In the genomic region with DNA sequence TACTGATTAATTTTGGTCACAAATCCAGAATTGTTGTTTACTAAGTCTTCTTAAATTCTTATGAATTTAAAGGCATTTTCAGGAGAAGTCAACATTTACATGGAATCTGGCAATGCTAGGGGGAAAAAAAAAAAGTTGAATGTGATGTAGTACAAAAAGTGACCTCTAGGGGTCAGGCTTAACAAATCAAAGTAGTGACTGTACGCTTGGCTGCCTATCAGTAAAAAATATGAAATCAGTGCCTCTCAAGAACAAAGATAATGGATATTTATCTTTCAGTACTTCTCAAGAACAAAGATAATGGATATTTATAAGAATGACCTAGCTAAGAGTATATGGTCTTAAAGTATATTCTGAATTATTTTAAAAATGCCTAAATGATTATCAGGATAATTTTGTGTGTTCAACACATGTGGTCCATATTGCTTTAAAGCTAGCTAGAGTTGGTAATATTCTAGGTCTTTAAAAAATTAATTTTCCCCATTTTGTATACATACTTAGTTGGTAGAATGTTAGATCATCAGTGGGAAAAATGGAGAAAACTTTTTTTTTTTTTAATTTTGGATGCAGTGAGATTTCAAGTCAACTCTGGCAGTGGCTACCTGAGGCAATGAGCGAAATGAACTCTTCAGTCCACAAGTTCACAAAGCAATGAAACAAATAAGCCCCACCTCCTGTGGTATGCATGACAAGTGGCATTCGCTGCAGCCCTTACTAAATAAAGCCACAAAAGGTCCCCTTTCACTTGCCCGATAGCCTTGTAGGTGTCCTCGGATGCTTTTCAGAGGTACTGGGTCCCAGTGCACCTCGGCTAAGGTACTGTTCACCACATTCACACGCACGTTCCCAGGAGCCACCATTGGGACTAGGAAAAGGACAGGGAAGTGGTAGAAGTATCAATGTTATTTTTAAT, we compare ENCODE assay signal across 8 cellular contexts. TPM values are rescaled to one million over a fixed set of nuclear protein-coding genes. Genes with fewer than 3 reads are reported as not detected.
A peak's percentile ranks its signal among the peaks of the same experiment; 100 is the strongest.
DNase-seq lines count a peak whose midpoint lies in the region; ATAC-seq and TF ChIP-seq lines count a peak whose summit lies in the region.

No MANE protein-coding gene starts in this region.

- no peaks in the 10 kb centered on the region for H3K9me3 ChIP-seq in PC-3 (ENCODE audit: low read length)

- H2AFZ ChIP-seq in KMS-11 (ENCODE audit: low read depth) (no peak overlapping the region), PC-3 (ENCODE audit: low read length) (no peak overlapping the region)

- CTCF ChIA-PET in PC-3 (lab: Charles Lee): no interaction called here

- no TSS peak for BruUV-seq in PC-3 (replicated peaks; lab: Mats Ljungman, UMichigan)

- no peak overlapping the region for H3K4me3 ChIP-seq in KMS-11 (IDR thresholded peaks at IDR 0.05; ENCODE audit: insufficient read depth, low read depth, low read length)
- H3K4me3 ChIP-seq in PC-3 (ENCODE audit: low read length): no peak overlapping the region

- peaks cover 5% of the 10 kb centered on the region; the same call in 1 of the 2 replicates for H3K36me3 ChIP-seq in KMS-11 (ENCODE audit: insufficient read depth)
- no peaks in the 10 kb centered on the region for H3K36me3 ChIP-seq in PC-3 (ENCODE audit: low read depth, low read length)

- no peak overlapping the region for H3K27ac ChIP-seq in KMS-11
- H3K27ac ChIP-seq in PC-3 (ENCODE audit: low read length): no peak overlapping the region

- H3K27me3 Mint-ChIP-seq in natural killer cell (ENCODE audit: low read depth in 2 of 2) (peaks cover 8 to 27% of the 10 kb centered on the region in 2 donors), endothelial cell (ENCODE audit: unreplicated experiment) (peaks cover 3% of the 10 kb centered on the region)
- peaks cover 10 to 19% of the 10 kb centered on the region in 2 donors for H3K27me3 Mint-ChIP-seq in natural killer cell treated with Interleukin-12 subunit alpha and Interleukin-12 subunit beta and Interleukin-15 and Interleukin-18, amount 100 ng/mL, for 72 hours

- H3K9me2 ChIP-seq in PC-3 (replicated peaks; ENCODE audit: low read length): no peaks in the 10 kb centered on the region

- H4K20me1 ChIP-seq in KMS-11 (ENCODE audit: insufficient read depth) (no peaks in the 10 kb centered on the region), PC-3 (ENCODE audit: low read length) (no peaks in the 10 kb centered on the region)

- intact Hi-C loops in natural killer cell (cut with micrococcal nuclease) (loop anchor here (1.0 kb wide), 1 partner anchor 316 kb away; no protein-coding TSS in a partner anchor), PC-3 (cut with micrococcal nuclease) (loop anchor here (1.0 kb wide), 2 partner anchors 279 to 316 kb away; no protein-coding TSS in a partner anchor)

- H3K4me2 ChIP-seq in KMS-11: peak overlapping the region; percentile 4; the same call in 1 of the 2 replicates
- H3K4me2 ChIP-seq in PC-3 (ENCODE audit: low read length): no peak overlapping the region

- no peak overlapping the region for H3K4me3 Mint-ChIP-seq in natural killer cell
- no peak overlapping the region for H3K4me3 Mint-ChIP-seq in natural killer cell treated with Interleukin-12 subunit alpha and Interleukin-12 subunit beta and Interleukin-15 and Interleukin-18, amount 100 ng/mL, for 72 hours
- no peak overlapping the region for H3K4me3 Mint-ChIP-seq in endothelial cell (ENCODE audit: unreplicated experiment)

- H3K27ac Mint-ChIP-seq in natural killer cell: no peak overlapping the region
- H3K27ac Mint-ChIP-seq in natural killer cell treated with Interleukin-12 subunit alpha and Interleukin-12 subunit beta and Interleukin-15 and Interleukin-18, amount 100 ng/mL, for 72 hours: no peak overlapping the region
- no peak overlapping the region for H3K27ac Mint-ChIP-seq in endothelial cell (ENCODE audit: unreplicated experiment)

- peaks cover 57% of the 10 kb centered on the region for H3K4me1 ChIP-seq in KMS-11 (ENCODE audit: low read depth, poor library complexity, severe bottlenecking)
- no peaks in the 10 kb centered on the region for H3K4me1 ChIP-seq in PC-3 (ENCODE audit: insufficient read depth, low read length)

- TF ChIP-seq CTCF in natural killer cell (IDR thresholded peaks at IDR 0.05) (peak; percentile 86), KMS-11 (conservative IDR thresholded peaks at IDR 0.05; ENCODE audit: low read depth, low read length) (peak; percentile 94), PC-3 (conservative IDR thresholded peaks at IDR 0.05; ENCODE audit: low read depth, low read length) (peak; percentile 81), endothelial cell (IDR thresholded peaks at IDR 0.05; ENCODE audit: unreplicated experiment) (peak; percentile 95)

- ATAC-seq in natural killer cell (peak in 2 of 3 donors; percentile 64 to 75), PC-3 (peak; percentile 43)
- ATAC-seq in natural killer cell treated with Interleukin-12 subunit alpha and Interleukin-12 subunit beta and Interleukin-15 and Interleukin-18, amount 100 ng/mL, for 72 hours: no peak

- POLR2A ChIA-PET in PC-3 (lab: Charles Lee; ENCODE audit: unreplicated experiment): no interaction called here

- no peaks in the 10 kb centered on the region for H3K79me2 ChIP-seq in KMS-11 (ENCODE audit: insufficient read depth, low read depth)
- H3K79me2 ChIP-seq in PC-3 (ENCODE audit: low read length): no peaks in the 10 kb centered on the region

- no peak overlapping the region for H3K9ac ChIP-seq in KMS-11
- no peak overlapping the region for H3K9ac ChIP-seq in PC-3 (ENCODE audit: low read length)

- no peaks in the 10 kb centered on the region for H3F3A ChIP-seq in PC-3 (ENCODE audit: low read length, unreplicated experiment)

- no peaks in the 10 kb centered on the region for H3K9me3 Mint-ChIP-seq in natural killer cell
- H3K9me3 Mint-ChIP-seq in natural killer cell treated with Interleukin-12 subunit alpha and Interleukin-12 subunit beta and Interleukin-15 and Interleukin-18, amount 100 ng/mL, for 72 hours: no peaks in the 10 kb centered on the region
- H3K9me3 Mint-ChIP-seq in endothelial cell (ENCODE audit: unreplicated experiment): no peaks in the 10 kb centered on the region

- no peak for DNase-seq in natural killer cell
- no peak for DNase-seq in natural killer cell treated with Interleukin-12 subunit alpha and Interleukin-12 subunit beta and Interleukin-15 and Interleukin-18, amount 100 ng/mL, for 72 hours (ENCODE audit: low spot score)
- DNase-seq in PC-3: peak; percentile 80
- DNase-seq in endothelial cell (ENCODE audit: low spot score): no peak
- DNase-seq in midbrain (lab: John Stamatoyannopoulos, UW): peak; percentile 61
- no peak for DNase-seq in stimulated activated CD4-positive, alpha-beta T cell treated with anti-CD3 and anti-CD28 coated beads, Interleukin-2, amount 100 ng/mL, for 48 hours
- DNase-seq in GF-D8 (lab: John Stamatoyannopoulos, UW): no peak

- H3K36me3 Mint-ChIP-seq in natural killer cell (no peaks in the 10 kb centered on the region), endothelial cell (ENCODE audit: low read depth, unreplicated experiment) (no peaks in the 10 kb centered on the region)
- H3K36me3 Mint-ChIP-seq in natural killer cell treated with Interleukin-12 subunit alpha and Interleukin-12 subunit beta and Interleukin-15 and Interleukin-18, amount 100 ng/mL, for 72 hours: no peaks in the 10 kb centered on the region

- H3K4me1 Mint-ChIP-seq in natural killer cell (no peaks in the 10 kb centered on the region), endothelial cell (ENCODE audit: unreplicated experiment) (no peaks in the 10 kb centered on the region)
- no peaks in the 10 kb centered on the region for H3K4me1 Mint-ChIP-seq in natural killer cell treated with Interleukin-12 subunit alpha and Interleukin-12 subunit beta and Interleukin-15 and Interleukin-18, amount 100 ng/mL, for 72 hours (ENCODE audit: low read depth in 2 of 2)

- H3K27me3 ChIP-seq in KMS-11 (ENCODE audit: insufficient read depth, low read depth) (no peaks in the 10 kb centered on the region), PC-3 (ENCODE audit: low read length) (0 out of 2 replicates have a peak, but pooled peaks cover 5% of the 10 kb centered on the region)

RNA-seq across cellular contexts. Expression of gene LAMB4, which starts 51.2 kb away (rescaled TPM):
- not detected for total RNA-seq in natural killer cell
- total RNA-seq in natural killer cell treated with Interleukin-12 subunit alpha and Interleukin-12 subunit beta and Interleukin-15 and Interleukin-18, amount 100 ng/mL, for 72 hours: not detected
- 0.04 TPM in 1 of 2 replicates, not detected in the other for total RNA-seq in PC-3 (2014; rRNA removed)
- 1.1 TPM for total RNA-seq in endothelial cell (ENCODE audit: unreplicated experiment)

Comparison
In these comparisons a context has a peak if more than half of its experiments do, and no peak if none do; other contexts are left out.
1. ATAC-seq: peak in natural killer cell (2 of 3) and PC-3 (single experiment); none in natural killer cell treated with Interleukin-12 subunit alpha and Interleukin-12 subunit beta and Interleukin-15 and Interleukin-18, amount 100 ng/mL, for 72 hours (0 of 2).
2. DNase-seq: peak in PC-3 (single experiment) and midbrain (single experiment); none in natural killer cell (single experiment), natural killer cell treated with Interleukin-12 subunit alpha and Interleukin-12 subunit beta and Interleukin-15 and Interleukin-18, amount 100 ng/mL, for 72 hours (single experiment), endothelial cell (single experiment), stimulated activated CD4-positive, alpha-beta T cell treated with anti-CD3 and anti-CD28 coated beads, Interleukin-2, amount 100 ng/mL, for 48 hours (0 of 2) and GF-D8 (single experiment).
3. Peak in every context shown above with its lines, with median percentiles within 50 percentile points of each other: CTCF ChIP-seq.